2 cellular contexts compared by ENCODE assay signal in genomic region chr1:159868766-159869165, GRCh38.
TF ChIP-seq lines count a peak whose summit lies in the region.

No MANE protein-coding gene starts in this region.

TF ChIP-seq in SK-N-SH treated with all-trans-retinoic acid at 6 μM for 48 hours, 23 proteins besides CTCF, POLR2A, EP300 and RAD21 (continued from another document):
- TF ChIP-seq TSHZ2 (CRISPR knock-in tag; IDR thresholded peaks at IDR 0.05) (no peak), ZFP3 (CRISPR knock-in tag; IDR thresholded peaks at IDR 0.05) (no peak), CREB5 (CRISPR knock-in tag; IDR thresholded peaks at IDR 0.05; ENCODE audit: low read depth) (no peak), ZNF8 (CRISPR knock-in tag; IDR thresholded peaks at IDR 0.05) (no peak), ZC3H10 (CRISPR knock-in tag; IDR thresholded peaks at IDR 0.05) (no peak)

TF ChIP-seq in SK-N-SH, 30 proteins besides CTCF, POLR2A, EP300 and RAD21 (continued from another document):
- TF ChIP-seq, protein P1, sequence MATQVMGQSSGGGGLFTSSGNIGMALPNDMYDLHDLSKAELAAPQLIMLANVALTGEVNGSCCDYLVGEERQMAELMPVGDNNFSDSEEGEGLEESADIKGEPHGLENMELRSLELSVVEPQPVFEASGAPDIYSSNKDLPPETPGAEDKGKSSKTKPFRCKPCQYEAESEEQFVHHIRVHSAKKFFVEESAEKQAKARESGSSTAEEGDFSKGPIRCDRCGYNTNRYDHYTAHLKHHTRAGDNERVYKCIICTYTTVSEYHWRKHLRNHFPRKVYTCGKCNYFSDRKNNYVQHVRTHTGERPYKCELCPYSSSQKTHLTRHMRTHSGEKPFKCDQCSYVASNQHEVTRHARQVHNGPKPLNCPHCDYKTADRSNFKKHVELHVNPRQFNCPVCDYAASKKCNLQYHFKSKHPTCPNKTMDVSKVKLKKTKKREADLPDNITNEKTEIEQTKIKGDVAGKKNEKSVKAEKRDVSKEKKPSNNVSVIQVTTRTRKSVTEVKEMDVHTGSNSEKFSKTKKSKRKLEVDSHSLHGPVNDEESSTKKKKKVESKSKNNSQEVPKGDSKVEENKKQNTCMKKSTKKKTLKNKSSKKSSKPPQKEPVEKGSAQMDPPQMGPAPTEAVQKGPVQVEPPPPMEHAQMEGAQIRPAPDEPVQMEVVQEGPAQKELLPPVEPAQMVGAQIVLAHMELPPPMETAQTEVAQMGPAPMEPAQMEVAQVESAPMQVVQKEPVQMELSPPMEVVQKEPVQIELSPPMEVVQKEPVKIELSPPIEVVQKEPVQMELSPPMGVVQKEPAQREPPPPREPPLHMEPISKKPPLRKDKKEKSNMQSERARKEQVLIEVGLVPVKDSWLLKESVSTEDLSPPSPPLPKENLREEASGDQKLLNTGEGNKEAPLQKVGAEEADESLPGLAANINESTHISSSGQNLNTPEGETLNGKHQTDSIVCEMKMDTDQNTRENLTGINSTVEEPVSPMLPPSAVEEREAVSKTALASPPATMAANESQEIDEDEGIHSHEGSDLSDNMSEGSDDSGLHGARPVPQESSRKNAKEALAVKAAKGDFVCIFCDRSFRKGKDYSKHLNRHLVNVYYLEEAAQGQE (IDR thresholded peaks at IDR 0.05; ENCODE audit: low read depth, low read length) = no peak
- TF ChIP-seq GATA2 (CRISPR knock-in tag; IDR thresholded peaks at IDR 0.05) (no peak), SMC3 (IDR thresholded peaks at IDR 0.05; ENCODE audit: low read depth, low read length) (no peak), NRF1 (IDR thresholded peaks at IDR 0.05; ENCODE audit: low read depth, low read length) (no peak), PBX3 (IDR thresholded peaks at IDR 0.05) (no peak)
